15 cellular contexts compared by ENCODE assay signal in genomic region chr18:48680871-48681270, GRCh38.
DNase-seq lines count a peak whose midpoint lies in the region; ATAC-seq, FAIRE-seq and TF ChIP-seq lines count a peak whose summit lies in the region.
"Had no signal": no experiment of that assay in that cellular context is flagged by ENCODE, and none has a peak within 500 bp of the region (broad histone marks: within the 10 kb centered on the region; RNA-seq: fewer than 3 reads in every experiment).

No MANE protein-coding gene starts in this region.

- intact Hi-C loops in prostate gland (cut with DNase I) = no loop called here

- no peak overlapping the region for H3K27ac Mint-ChIP-seq in T-cell

- H3K27me3 ChIP-seq in prostate gland (replicated peaks; ENCODE audit: insufficient read depth) = no peaks in the 10 kb centered on the region
- H3K27me3 ChIP-seq: suprapubic skin had no signal

- no peak overlapping the region for H3K4me3 ChIP-seq in prostate gland
- H3K4me3 ChIP-seq: suprapubic skin had no signal

- peak overlapping the region in 1 of 2 donors; percentile 52 for H3K27ac ChIP-seq in prostate gland
- H3K27ac ChIP-seq: epithelial cell of prostate had no signal

- no peaks in the 10 kb centered on the region for H3K4me1 ChIP-seq in prostate gland (replicated peaks)

- no peak overlapping the region for H3K4me3 Mint-ChIP-seq in T-cell
- H3K4me3 Mint-ChIP-seq: CD8-positive, alpha-beta memory T cell had no signal

- H3K36me3 Mint-ChIP-seq in T-cell = no peaks in the 10 kb centered on the region

- DNase-seq in C1 segment of cervical spinal cord (lab: John Stamatoyannopoulos, UW) (peak in 9 of 14 donors; percentile 32 to 85 (median 52)), ecto neural progenitor cell (ENCODE audit: low spot score) (peak; percentile 78), iPS-NIHi7 (ENCODE audit: extremely low spot score) (peak; percentile 27), prostate gland (ENCODE audit: low spot score) (peak; percentile 27), germinal center (ENCODE audit: low spot score) (no peak), islet precursor cell (no peak), RCC 7860 (ENCODE audit: low spot score) (no peak), T-cell (no peak)
- DNase-seq: 8988T; CD8-positive, alpha-beta memory T cell; NCI-H1048; NCI-H345; OCI-M1 had no signal

- no peaks in the 10 kb centered on the region for H3K9me3 ChIP-seq in prostate gland
- H3K9me3 ChIP-seq: suprapubic skin had no signal

- H3K9me3 Mint-ChIP-seq in T-cell = no peaks in the 10 kb centered on the region
- H3K9me3 Mint-ChIP-seq: CD8-positive, alpha-beta memory T cell had no signal

- no peak for TF ChIP-seq POLR2A in prostate gland (IDR thresholded peaks at IDR 0.05)

- POLR2A ChIA-PET in T-cell (lab: Charles Lee) = no interaction called here

- peak in 1 of 4 experiments; percentile 7 for TF ChIP-seq CTCF in prostate gland (IDR thresholded peaks at IDR 0.05)

- H3K36me3 ChIP-seq in prostate gland = no peaks in the 10 kb centered on the region
- H3K36me3 ChIP-seq: suprapubic skin had no signal

- no peak for FAIRE-seq in RCC 7860 (lab: Jason Lieb, UNC)

- 62% methylated on average over 10 of the region's 11 CpGs for WGBS in prostate gland

- H3K27me3 Mint-ChIP-seq in T-cell = no peaks in the 10 kb centered on the region
- H3K27me3 Mint-ChIP-seq: CD8-positive, alpha-beta memory T cell had no signal

- ATAC-seq in T-cell (replicated peaks in 1 of 4) = no peak

- peaks cover 0 to 1% (median 0%) of the 10 kb centered on the region in 3 donors for H3K4me1 Mint-ChIP-seq in T-cell
- H3K4me1 Mint-ChIP-seq: CD8-positive, alpha-beta memory T cell had no signal

- CTCF ChIA-PET in T-cell (lab: Charles Lee) = no interaction called here

Comparison
In these comparisons a context has a peak if more than half of its experiments do, and no peak if none do; other contexts are left out.
1. DNase-seq: peak in C1 segment of cervical spinal cord (9 of 14), ecto neural progenitor cell (single experiment), iPS-NIHi7 (single experiment) and prostate gland (single experiment); none in germinal center (single experiment), islet precursor cell (single experiment), RCC 7860 (single experiment) and T-cell (0 of 34).